Comparison of ENCODE assay signal across 7 cellular contexts in genomic region chr7:69198250-69198649, GRCh38.
"Had no signal": no experiment of that assay in that cellular context is flagged by ENCODE, and none has a peak within 500 bp of the region (broad histone marks: within the 10 kb centered on the region; RNA-seq: fewer than 3 reads in every experiment).

No MANE protein-coding gene starts in this region.

- H2AFZ ChIP-seq: GM23248 had no signal

- H3K9ac ChIP-seq: GM23248 had no signal

- FAIRE-seq: HTR-8/SVneo had no signal

- H3K4me3 ChIP-seq: GM23248, HAP-1 had no signal

- H3K27ac ChIP-seq: GM23248 had no signal

- H3K4me1 ChIP-seq: HAP-1 had no signal

- ATAC-seq: HCT116 had no signal

- DNase-seq: GM23248, GOT3, H7, IMR-90 had no signal

- H3K36me3 ChIP-seq: HAP-1 had no signal

- H3K9me3 ChIP-seq: HAP-1 had no signal
